ENCODE assay signal across 14 cellular contexts in the genomic region with DNA sequence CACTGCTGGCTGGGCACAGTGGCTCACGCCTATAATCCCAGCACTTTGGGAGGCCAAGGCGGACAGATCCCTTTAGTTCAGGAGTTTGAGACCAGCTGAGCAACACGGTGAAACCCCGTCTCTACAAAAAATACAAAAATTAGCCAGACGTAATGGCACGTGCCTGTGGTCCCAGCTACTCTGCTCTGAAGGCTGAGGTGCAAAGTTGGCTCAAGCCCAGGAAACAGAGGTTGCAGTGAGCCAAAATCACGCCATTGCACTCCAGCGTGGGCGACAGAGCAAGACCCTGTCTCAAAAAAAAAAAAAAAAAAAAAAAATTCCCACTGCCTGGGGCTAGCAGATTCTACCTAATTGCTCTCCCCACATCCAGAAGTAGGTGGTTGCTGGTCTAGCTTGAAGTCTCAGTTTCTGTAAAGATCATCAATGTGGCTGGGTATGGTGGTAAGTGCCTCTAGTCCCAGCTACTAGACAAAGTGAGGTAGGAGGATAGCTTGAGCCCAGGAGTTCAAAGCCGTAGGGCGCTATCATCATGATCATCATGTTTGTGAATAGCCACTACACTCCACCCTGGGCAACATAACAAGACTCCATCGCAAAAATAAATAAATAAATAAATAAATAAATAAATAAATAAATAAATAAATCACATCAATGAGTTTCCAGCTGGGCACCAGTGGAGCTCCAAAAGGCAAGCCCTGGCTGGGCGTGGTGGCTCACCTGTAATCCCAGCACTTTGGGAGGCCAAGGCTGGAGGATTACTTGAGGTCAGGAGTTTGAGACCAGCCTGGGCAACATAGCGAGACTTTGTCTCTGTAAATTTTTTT. TPM values are rescaled to one million over a fixed set of nuclear protein-coding genes. Genes with fewer than 3 reads are reported as not detected.
DNase-seq lines count a peak whose midpoint lies in the region; ATAC-seq and TF ChIP-seq lines count a peak whose summit lies in the region.
"Had no signal": no experiment of that assay in that cellular context is flagged by ENCODE, and none has a peak within 500 bp of the region (broad histone marks: within the 10 kb centered on the region; RNA-seq: fewer than 3 reads in every experiment).

No MANE protein-coding gene starts in this region.

- peak overlapping the region; percentile 32 for H3K4me3 Mint-ChIP-seq in stimulated activated effector memory CD8-positive, alpha-beta T cell treated with anti-CD3 and anti-CD28 coated beads, Interleukin-12 subunit alpha, Interleukin-12 subunit beta, amount 100 ng/mL, for 72 hours

- peaks cover 19% of the 10 kb centered on the region for H3K4me1 ChIP-seq in RWPE2 (ENCODE audit: insufficient read depth, poor library complexity, severe bottlenecking)

- no peaks in the 10 kb centered on the region for H3K36me3 ChIP-seq in RWPE2 (ENCODE audit: low read depth)
- H3K36me3 ChIP-seq: tibial artery had no signal

- peaks cover 18% of the 10 kb centered on the region for H3K36me3 Mint-ChIP-seq in stimulated activated effector memory CD8-positive, alpha-beta T cell treated with anti-CD3 and anti-CD28 coated beads, Interleukin-12 subunit alpha, Interleukin-12 subunit beta, amount 100 ng/mL, for 72 hours

- H3K27ac ChIP-seq in RWPE2 (ENCODE audit: poor library complexity, severe bottlenecking) (peak overlapping the region; percentile 97), dorsolateral prefrontal cortex (peak overlapping the region in 41 of 59 donors; percentile 41 to 100 (median 98))

- TF ChIP-seq CTCF in RWPE2 (IDR thresholded peaks at IDR 0.05; ENCODE audit: poor library complexity, severe bottlenecking): no peak
- no peak for TF ChIP-seq CTCF in dorsolateral prefrontal cortex (IDR thresholded peaks at IDR 0.05 in 54 of 56, conservative IDR thresholded peaks at IDR 0.05 in 2 of 56; ENCODE audit: low read depth in 1 of 56, partially characterized antibody in 56 of 56)

- H3K27me3 ChIP-seq in RWPE2 (ENCODE audit: insufficient read depth, poor library complexity, severe bottlenecking) (no peaks in the 10 kb centered on the region), dorsolateral prefrontal cortex (no peaks in the 10 kb centered on the region)
- H3K27me3 ChIP-seq: tibial artery had no signal

- no peaks in the 10 kb centered on the region for H3K9me3 ChIP-seq in RWPE2 (ENCODE audit: severe bottlenecking)
- H3K9me3 ChIP-seq: mucosa of descending colon, tibial artery had no signal

- DNase-seq in activated CD4-positive, alpha-beta T cell treated with anti-CD3 and anti-CD28 coated beads for 48 hours: peak; percentile 44
- DNase-seq in activated CD4-positive, alpha-beta T cell treated with anti-CD3 and anti-CD28 coated beads for 4 hours: no peak
- DNase-seq in RWPE2 (ENCODE audit: low spot score): no peak
- no peak for DNase-seq in dorsolateral prefrontal cortex
- DNase-seq in stimulated activated effector memory CD8-positive, alpha-beta T cell treated with anti-CD3 and anti-CD28 coated beads, Interleukin-12 subunit alpha, Interleukin-12 subunit beta, amount 100 ng/mL, for 72 hours (ENCODE audit: low spot score in 2 of 2): no peak
- no peak for DNase-seq in KBM-7
- DNase-seq: DMS153, mucosa of descending colon, NCI-H1417 treated with DMSO at 0.1 percent for 48 hours, NCI-H748 treated with DMSO at 0.1 percent for 48 hours, retina, tibial artery had no signal

- intact Hi-C loops in dorsolateral prefrontal cortex (cut with DNase I): no loop called here

- H3K27ac Mint-ChIP-seq in stimulated activated effector memory CD8-positive, alpha-beta T cell treated with anti-CD3 and anti-CD28 coated beads, Interleukin-12 subunit alpha, Interleukin-12 subunit beta, amount 100 ng/mL, for 72 hours: peak overlapping the region; percentile 99

- ATAC-seq in RWPE2 (ENCODE audit: low read depth): no peak
- peak; percentile 64 for ATAC-seq in stimulated activated effector memory CD8-positive, alpha-beta T cell treated with anti-CD3 and anti-CD28 coated beads, Interleukin-12 subunit alpha, Interleukin-12 subunit beta, amount 100 ng/mL, for 72 hours
- no peak for ATAC-seq in SK-N-SH treated with all-trans-retinoic acid at 6 μM for 48 hours
- ATAC-seq in GM21515 (IDR thresholded peaks at IDR 0.05; ENCODE audit: unreplicated experiment): no peak
- ATAC-seq: mucosa of descending colon had no signal

- H3K9me3 Mint-ChIP-seq in stimulated activated effector memory CD8-positive, alpha-beta T cell treated with anti-CD3 and anti-CD28 coated beads, Interleukin-12 subunit alpha, Interleukin-12 subunit beta, amount 100 ng/mL, for 72 hours: no peaks in the 10 kb centered on the region

- in situ Hi-C loops in KBM-7 (cut with MboI; ENCODE audit: low pct_unique_long_range_greater_than_20kb, low sequenced_read_pairs): no loop called here

- H3K4me3 ChIP-seq in RWPE2 (ENCODE audit: severe bottlenecking) (no peak overlapping the region), dorsolateral prefrontal cortex (no peak overlapping the region)
- H3K4me3 ChIP-seq: mucosa of descending colon, tibial artery had no signal

- H3K4me1 Mint-ChIP-seq in stimulated activated effector memory CD8-positive, alpha-beta T cell treated with anti-CD3 and anti-CD28 coated beads, Interleukin-12 subunit alpha, Interleukin-12 subunit beta, amount 100 ng/mL, for 72 hours: peaks cover 75% of the 10 kb centered on the region

TF ChIP-seq in SK-N-SH treated with all-trans-retinoic acid at 6 μM for 48 hours, 23 proteins besides CTCF, POLR2A, EP300 and RAD21:
- no peak for TF ChIP-seq ZNF8 (CRISPR knock-in tag; IDR thresholded peaks at IDR 0.05)
- no peak for TF ChIP-seq ZFP3 (CRISPR knock-in tag; IDR thresholded peaks at IDR 0.05)
TF ChIP-seq in SK-N-SH treated with all-trans-retinoic acid at 6 μM for 48 hours: peak in this region for 0.

RNA-seq across cellular contexts. Expression of a gene that starts 6.4 kb away (rescaled TPM):
- total RNA-seq in dorsolateral prefrontal cortex: 10 to 100 TPM in 119 of 120 experiments, 1 to 10 TPM in 1; 9.8 to 22.0 (median 15.9) TPM

RNA-seq across cellular contexts. Expression of a gene that starts 17.9 kb away (rescaled TPM):
- 10 to 100 TPM; 30.5 to 72.6 (median 46.2) TPM for total RNA-seq in dorsolateral prefrontal cortex

RNA-seq across cellular contexts. Expression of a gene that starts 27.4 kb away (rescaled TPM):
- 100 to 1,000 TPM in 20 of 120 experiments, 10 to 100 TPM in 100; 53.5 to 178 (median 74.0) TPM for total RNA-seq in dorsolateral prefrontal cortex

RNA-seq across cellular contexts. Expression of a gene that starts 32.7 kb away (rescaled TPM):
- total RNA-seq in dorsolateral prefrontal cortex: 10 to 100 TPM; 17.4 to 50.9 (median 25.6) TPM

RNA-seq across cellular contexts. Expression of a gene that starts 32.7 kb away (rescaled TPM):
- total RNA-seq in dorsolateral prefrontal cortex: 10 to 100 TPM in 3 of 120 experiments, 1 to 10 TPM in 117; 2.0 to 11.0 (median 5.3) TPM
